Comparison of ENCODE assay signal across 12 cellular contexts in the genomic region with DNA sequence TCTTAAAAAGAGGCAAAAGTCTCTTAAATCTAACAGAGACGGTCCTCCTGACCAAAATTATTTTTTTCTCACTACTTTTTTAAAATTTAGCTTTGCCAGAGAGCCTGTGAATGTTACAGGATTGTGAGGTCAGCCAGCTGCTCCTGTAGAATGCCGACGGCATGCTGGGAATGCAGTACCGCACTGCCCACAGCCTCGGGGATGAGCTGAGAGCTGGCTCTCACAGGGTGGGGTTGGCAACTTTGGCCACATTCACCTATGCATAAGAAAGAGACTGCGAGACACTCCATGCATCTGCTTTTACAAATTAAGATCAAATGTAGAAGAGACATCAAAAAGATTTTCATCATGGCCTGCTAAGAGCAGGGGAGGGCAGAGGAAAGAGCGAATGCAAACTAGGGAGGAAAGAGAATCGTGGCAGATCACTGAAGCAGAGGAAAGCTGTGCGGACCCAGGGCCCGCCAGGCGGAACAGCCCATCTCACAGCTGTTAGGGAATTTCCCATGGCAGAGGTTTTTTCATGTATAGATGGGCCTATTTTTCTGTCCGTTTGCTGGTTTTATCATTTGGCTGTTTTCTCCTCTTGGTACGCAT. TPM values are rescaled to one million over a fixed set of nuclear protein-coding genes. Genes with fewer than 3 reads are reported as not detected.
DNase-seq lines count a peak whose midpoint lies in the region; ATAC-seq and TF ChIP-seq lines count a peak whose summit lies in the region.
"Had no signal": no experiment of that assay in that cellular context is flagged by ENCODE, and none has a peak within 500 bp of the region (broad histone marks: within the 10 kb centered on the region; RNA-seq: fewer than 3 reads in every experiment).

No MANE protein-coding gene starts in this region.

- H3K9me2 ChIP-seq in PC-3 (replicated peaks; ENCODE audit: low read length), result no peaks in the 10 kb centered on the region

- H3K27me3 Mint-ChIP-seq in endodermal cell (ENCODE audit: insufficient read depth) (peaks cover 10% of the 10 kb centered on the region), endothelial cell (ENCODE audit: unreplicated experiment) (peaks cover 6% of the 10 kb centered on the region)
- peaks cover 6% of the 10 kb centered on the region for H3K27me3 Mint-ChIP-seq in activated T-helper 2 cell treated with anti-CD3 and anti-CD28 coated beads, Interferon-gamma antibody, Interleukin-2, Interleukin-4, amounts not matched to agents 10 μg/mL and 5 μg/mL and 100 μg/mL, durations not matched to agents 14 hours and 24 hours and 36 hours (ENCODE audit: low read depth)

- BruUV-seq in PC-3 (replicated peaks; lab: Mats Ljungman, UMichigan), result no TSS peak

- H3K4me1 ChIP-seq in endodermal cell (ENCODE audit: control insufficient read depth, insufficient read depth, low read length), result no peaks in the 10 kb centered on the region
- no peaks in the 10 kb centered on the region for H3K4me1 ChIP-seq in PC-3 (ENCODE audit: insufficient read depth, low read length)

- H3K36me3 Mint-ChIP-seq in endodermal cell (ENCODE audit: low read depth) (peaks cover 8% of the 10 kb centered on the region), endothelial cell (ENCODE audit: low read depth, unreplicated experiment) (no peaks in the 10 kb centered on the region)
- peaks cover 16% of the 10 kb centered on the region for H3K36me3 Mint-ChIP-seq in activated T-helper 2 cell treated with anti-CD3 and anti-CD28 coated beads, Interferon-gamma antibody, Interleukin-2, Interleukin-4, amounts not matched to agents 10 μg/mL and 5 μg/mL and 100 μg/mL, durations not matched to agents 14 hours and 24 hours and 36 hours (ENCODE audit: low read depth)

- no peaks in the 10 kb centered on the region for H3F3A ChIP-seq in PC-3 (ENCODE audit: low read length, unreplicated experiment)

- no peak overlapping the region for H3K4me3 ChIP-seq in endodermal cell (ENCODE audit: low read length)
- no peak overlapping the region for H3K4me3 ChIP-seq in PC-3 (ENCODE audit: low read length)

- CTCF ChIA-PET in PC-3 (lab: Charles Lee), result no interaction called here

- 54 to 68% methylated on average over 8 to 13 of the region's 13 CpGs for WGBS in endodermal cell (ENCODE audit: insufficient coverage in 1 of 2, insufficient read length in 1 of 2), 2 experiments

- H3K36me3 ChIP-seq in endodermal cell (ENCODE audit: control insufficient read depth, insufficient read depth, low read length) (no peaks in the 10 kb centered on the region), PC-3 (ENCODE audit: low read depth, low read length) (no peaks in the 10 kb centered on the region)

- H3K79me2 ChIP-seq in PC-3 (ENCODE audit: low read length), result no peaks in the 10 kb centered on the region

- no peak overlapping the region for H3K4me3 Mint-ChIP-seq in endodermal cell
- H3K4me3 Mint-ChIP-seq in activated T-helper 2 cell treated with anti-CD3 and anti-CD28 coated beads, Interferon-gamma antibody, Interleukin-2, Interleukin-4, amounts not matched to agents 10 μg/mL and 5 μg/mL and 100 μg/mL, durations not matched to agents 14 hours and 24 hours and 36 hours (ENCODE audit: low read depth), result no peak overlapping the region
- no peak overlapping the region for H3K4me3 Mint-ChIP-seq in endothelial cell (ENCODE audit: unreplicated experiment)

- no peak for TF ChIP-seq CTCF in endodermal cell (conservative IDR thresholded peaks at IDR 0.05)
- no peak for TF ChIP-seq CTCF in PC-3 (conservative IDR thresholded peaks at IDR 0.05; ENCODE audit: low read depth, low read length)
- no peak for TF ChIP-seq CTCF in endothelial cell (IDR thresholded peaks at IDR 0.05; ENCODE audit: unreplicated experiment)

- H3K27ac ChIP-seq in endodermal cell (ENCODE audit: low read depth, low read length), result no peak overlapping the region
- H3K27ac ChIP-seq in PC-3 (ENCODE audit: low read length), result no peak overlapping the region

- no peak overlapping the region for H2AFZ ChIP-seq in PC-3 (ENCODE audit: low read length)

- no peak for DNase-seq in Right ventricle myocardium superior
- no peak for DNase-seq in cardiac septum (ENCODE audit: low spot score)
- DNase-seq in endodermal cell, result peak; percentile 86
- DNase-seq in ureter (ENCODE audit: low spot score), result peak; percentile 18
- DNase-seq in activated T-helper 2 cell treated with anti-CD3 and anti-CD28 coated beads, Interferon-gamma antibody, Interleukin-2, Interleukin-4, amounts not matched to agents 10 μg/mL and 5 μg/mL and 100 μg/mL, durations not matched to agents 14 hours and 24 hours and 36 hours (ENCODE audit: low spot score), result no peak
- no peak for DNase-seq in PC-3
- no peak for DNase-seq in endothelial cell (ENCODE audit: low spot score)
- DNase-seq: AML-193, small intestine, substantia nigra had no signal

- intact Hi-C loops in Right ventricle myocardium superior (cut with DNase I) (no loop called here), cardiac septum (cut with DNase I) (no loop called here), PC-3 (cut with micrococcal nuclease) (no loop called here)
- intact Hi-C loops in activated T-helper 2 cell treated with anti-CD3 and anti-CD28 coated beads, Interferon-gamma antibody, Interleukin-2, Interleukin-4, amounts not matched to agents 10 μg/mL and 5 μg/mL and 100 μg/mL, durations not matched to agents 14 hours and 24 hours and 36 hours (cut with micrococcal nuclease), result no loop called here

- peak; percentile 42 for ATAC-seq in Right ventricle myocardium superior (ENCODE audit: poor library complexity)
- peak; percentile 42 for ATAC-seq in HG03025 (IDR thresholded peaks at IDR 0.05; ENCODE audit: low FRiP score, unreplicated experiment)
- no peak for ATAC-seq in PC-3

- H3K9me3 Mint-ChIP-seq in endodermal cell (no peaks in the 10 kb centered on the region), endothelial cell (ENCODE audit: unreplicated experiment) (no peaks in the 10 kb centered on the region)
- no peaks in the 10 kb centered on the region for H3K9me3 Mint-ChIP-seq in activated T-helper 2 cell treated with anti-CD3 and anti-CD28 coated beads, Interferon-gamma antibody, Interleukin-2, Interleukin-4, amounts not matched to agents 10 μg/mL and 5 μg/mL and 100 μg/mL, durations not matched to agents 14 hours and 24 hours and 36 hours

- H3K9ac ChIP-seq in endodermal cell (ENCODE audit: extremely low read depth, low read length, poor library complexity, severe bottlenecking) (no peak overlapping the region), PC-3 (ENCODE audit: low read length) (no peak overlapping the region)

- no peaks in the 10 kb centered on the region for H4K20me1 ChIP-seq in PC-3 (ENCODE audit: low read length)

- H3K27me3 ChIP-seq in endodermal cell (ENCODE audit: control insufficient read depth, insufficient read depth, low read length, poor library complexity, severe bottlenecking), result no peaks in the 10 kb centered on the region
- peaks cover 20% of the 10 kb centered on the region for H3K27me3 ChIP-seq in PC-3 (ENCODE audit: low read length)

- H3K9me3 ChIP-seq in endodermal cell (ENCODE audit: control insufficient read depth, low read length) (no peaks in the 10 kb centered on the region), PC-3 (ENCODE audit: low read length) (no peaks in the 10 kb centered on the region)

- H3K27ac Mint-ChIP-seq in endodermal cell (no peak overlapping the region), endothelial cell (ENCODE audit: unreplicated experiment) (no peak overlapping the region)
- no peak overlapping the region for H3K27ac Mint-ChIP-seq in activated T-helper 2 cell treated with anti-CD3 and anti-CD28 coated beads, Interferon-gamma antibody, Interleukin-2, Interleukin-4, amounts not matched to agents 10 μg/mL and 5 μg/mL and 100 μg/mL, durations not matched to agents 14 hours and 24 hours and 36 hours

- H3K4me1 Mint-ChIP-seq in endodermal cell, result peaks cover 11% of the 10 kb centered on the region
- H3K4me1 Mint-ChIP-seq in activated T-helper 2 cell treated with anti-CD3 and anti-CD28 coated beads, Interferon-gamma antibody, Interleukin-2, Interleukin-4, amounts not matched to agents 10 μg/mL and 5 μg/mL and 100 μg/mL, durations not matched to agents 14 hours and 24 hours and 36 hours (ENCODE audit: low read depth), result no peaks in the 10 kb centered on the region
- H3K4me1 Mint-ChIP-seq in endothelial cell (ENCODE audit: unreplicated experiment), result peaks cover 31% of the 10 kb centered on the region

- POLR2A ChIA-PET in PC-3 (lab: Charles Lee; ENCODE audit: unreplicated experiment), result no interaction called here

- no peak overlapping the region for H3K4me2 ChIP-seq in PC-3 (ENCODE audit: low read length)

RNA-seq across cellular contexts. Expression of a gene that starts 49.7 kb away (rescaled TPM):
- total RNA-seq in Right ventricle myocardium superior (not detected), cardiac septum (not detected), endodermal cell (not detected), ureter (not detected), PC-3 (2014; rRNA removed) (not detected in 2 replicates), endothelial cell (ENCODE audit: unreplicated experiment) (not detected)
- not detected for polyA plus RNA-seq in endodermal cell (2013, experiment 1 of 2)
- polyA plus RNA-seq in endodermal cell (2013, experiment 2 of 2), result not detected
- total RNA-seq in activated T-helper 2 cell treated with anti-CD3 and anti-CD28 coated beads, Interferon-gamma antibody, Interleukin-2, Interleukin-4, amounts not matched to agents 10 μg/mL and 5 μg/mL and 100 μg/mL, durations not matched to agents 14 hours and 24 hours and 36 hours, result not detected in 2 replicates
- total RNA-seq: LHCN-M2 had no signal
- polyA plus RNA-seq: small intestine had no signal

Comparison
In these comparisons a context has a peak if more than half of its experiments do, and no peak if none do; other contexts are left out.
1. DNase-seq: peak in endodermal cell (single experiment) and ureter (single experiment); none in Right ventricle myocardium superior (single experiment), cardiac septum (single experiment), activated T-helper 2 cell treated with anti-CD3 and anti-CD28 coated beads, Interferon-gamma antibody, Interleukin-2, Interleukin-4, amounts not matched to agents 10 μg/mL and 5 μg/mL and 100 μg/mL, durations not matched to agents 14 hours and 24 hours and 36 hours (single experiment), PC-3 (single experiment) and endothelial cell (single experiment).